Comparison of ENCODE assay signal across 22 cellular contexts in genomic region chr10:86443069-86443468, GRCh38.
DNase-seq lines count a peak whose midpoint lies in the region; ATAC-seq, FAIRE-seq and TF ChIP-seq lines count a peak whose summit lies in the region.
"Had no signal": no experiment of that assay in that cellular context is flagged by ENCODE, and none has a peak within 500 bp of the region (broad histone marks: within the 10 kb centered on the region; RNA-seq: fewer than 3 reads in every experiment).

No MANE protein-coding gene starts in this region.

- H4K20me1 ChIP-seq in fibroblast of lung (ENCODE audit: control insufficient read depth, extremely low read depth, insufficient read depth, low read length): no peaks in the 10 kb centered on the region

- no peak overlapping the region for H3K9ac ChIP-seq in fibroblast of lung (ENCODE audit: insufficient read depth, low read length)

- no peaks in the 10 kb centered on the region for H3K9me3 ChIP-seq in fibroblast of lung (ENCODE audit: control insufficient read depth, insufficient read depth, low read depth, low read length)
- no peaks in the 10 kb centered on the region for H3K9me3 ChIP-seq in spleen
- H3K9me3 ChIP-seq: body of pancreas, lower lobe of right lung, tibial artery had no signal

- no peak overlapping the region for H3K4me3 Mint-ChIP-seq in nephron
- H3K4me3 Mint-ChIP-seq: activated B cell treated with CpG ODN at 0.5 μM for 24 hours; activated CD4-positive, alpha-beta memory T cell treated with anti-CD3 and anti-CD28 coated beads, Interleukin-2, amount 10 ng/mL, durations not matched to agents 7 days and 5 days; dendritic cell treated with granulocyte-macrophage colony-stimulating factor and Interleukin-4, amounts not matched to agents 40 ng/mL and 50 ng/mL, for 4 days had no signal

- no peaks in the 10 kb centered on the region for H3K9me3 Mint-ChIP-seq in nephron
- H3K9me3 Mint-ChIP-seq: activated B cell treated with CpG ODN at 0.5 μM for 24 hours; activated CD4-positive, alpha-beta memory T cell treated with anti-CD3 and anti-CD28 coated beads, Interleukin-2, amount 10 ng/mL, durations not matched to agents 7 days and 5 days; dendritic cell treated with granulocyte-macrophage colony-stimulating factor and Interleukin-4, amounts not matched to agents 40 ng/mL and 50 ng/mL, for 4 days had no signal

- H3K27me3 Mint-ChIP-seq in nephron (ENCODE audit: low read depth): no peaks in the 10 kb centered on the region
- H3K27me3 Mint-ChIP-seq: activated B cell treated with CpG ODN at 0.5 μM for 24 hours; activated CD4-positive, alpha-beta memory T cell treated with anti-CD3 and anti-CD28 coated beads, Interleukin-2, amount 10 ng/mL, durations not matched to agents 7 days and 5 days; dendritic cell treated with granulocyte-macrophage colony-stimulating factor and Interleukin-4, amounts not matched to agents 40 ng/mL and 50 ng/mL, for 4 days had no signal

- H3K27ac ChIP-seq in fibroblast of lung (ENCODE audit: insufficient read depth, low read length) (no peak overlapping the region), spleen (no peak overlapping the region)
- H3K27ac ChIP-seq: body of pancreas, lower lobe of right lung, tibial artery had no signal

- peak; percentile 68 for DNase-seq in AG10803 (ENCODE audit: low read depth)
- DNase-seq in RCC 7860 (ENCODE audit: low spot score): peak; percentile 17
- peak; percentile 44 to 83 for DNase-seq in fibroblast of lung (ENCODE audit: low read depth in 2 of 2)
- DNase-seq in spleen: no peak
- no peak for DNase-seq in NCI-H2171 (lab: John Stamatoyannopoulos, UW)
- no peak for DNase-seq in HT-29 (ENCODE audit: low spot score)
- DNase-seq: activated B cell treated with CpG ODN at 0.5 μM for 24 hours; activated CD4-positive, alpha-beta memory T cell treated with anti-CD3 and anti-CD28 coated beads, Interleukin-2, amount 10 ng/mL, durations not matched to agents 7 days and 5 days; activated naive CD4-positive, alpha-beta T cell treated with anti-CD3 and anti-CD28 coated beads, Interleukin-2, amount 50 U/mL, for 16 hours; activated T-cell treated with anti-CD3 and anti-CD28 coated beads, Interleukin-2, amount 50 U/mL, for 1 hour; body of pancreas; Calu3; lower lobe of right lung; NCI-H82; stimulated activated CD4-positive, alpha-beta T cell treated with anti-CD3 and anti-CD28 coated beads, Interleukin-1b, Interleukin-23, amount 100 ng/mL, for 48 hours; stimulated activated naive CD4-positive, alpha-beta T cell treated with Interleukin-2 at 50 U/mL for 16 hours; tibial artery had no signal

- peaks cover 86% of the 10 kb centered on the region for H3K36me3 Mint-ChIP-seq in nephron (ENCODE audit: low read depth)

- intact Hi-C loops in spleen (cut with DNase I; ENCODE audit: low total_unique reads): no loop called here

- H3K27ac Mint-ChIP-seq in nephron: peak overlapping the region in 2 of 3 experiments; percentile 48 to 61
- H3K27ac Mint-ChIP-seq: activated B cell treated with CpG ODN at 0.5 μM for 24 hours; activated CD4-positive, alpha-beta memory T cell treated with anti-CD3 and anti-CD28 coated beads, Interleukin-2, amount 10 ng/mL, durations not matched to agents 7 days and 5 days; dendritic cell treated with granulocyte-macrophage colony-stimulating factor and Interleukin-4, amounts not matched to agents 40 ng/mL and 50 ng/mL, for 4 days had no signal

- 91 to 97% (median 97%) methylated on average over 2 of the region's 2 CpGs for WGBS in spleen, 5 donors

- ATAC-seq in HG03139 (IDR thresholded peaks at IDR 0.05; ENCODE audit: unreplicated experiment): no peak
- ATAC-seq: body of pancreas, lower lobe of right lung, sciatic nerve had no signal

- FAIRE-seq in RCC 7860 (lab: Jason Lieb, UNC): no peak
- FAIRE-seq: GM19239 had no signal

- H2AFZ ChIP-seq in fibroblast of lung (ENCODE audit: low read length): no peak overlapping the region

- H3K27me3 ChIP-seq in fibroblast of lung (ENCODE audit: control insufficient read depth, insufficient read depth, low read length) (no peaks in the 10 kb centered on the region), spleen (replicated peaks in 1 of 7) (no peaks in the 10 kb centered on the region)
- H3K27me3 ChIP-seq: body of pancreas, tibial artery had no signal

- H3K4me1 Mint-ChIP-seq in nephron: peaks cover 8% of the 10 kb centered on the region

- no peaks in the 10 kb centered on the region for H3K79me2 ChIP-seq in fibroblast of lung (ENCODE audit: control insufficient read depth, insufficient read depth, low read length)

- peaks cover 2% of the 10 kb centered on the region for H3K36me3 ChIP-seq in fibroblast of lung (ENCODE audit: control insufficient read depth, insufficient read depth, low read length)
- H3K36me3 ChIP-seq in spleen: peaks cover 7 to 99% (median 74%) of the 10 kb centered on the region in 6 donors

- H3K4me3 ChIP-seq in AG10803 (ENCODE audit: low read length) (no peak overlapping the region), fibroblast of lung (replicated peaks in 1 of 4; ENCODE audit: control extremely low read depth in 1 of 4, insufficient read depth in 1 of 4, low read depth in 3 of 4, low read length in 4 of 4) (no peak overlapping the region), spleen (no peak overlapping the region)
- H3K4me3 ChIP-seq: body of pancreas, lower lobe of right lung, tibial artery had no signal

- no peak for TF ChIP-seq POLR2A in spleen (IDR thresholded peaks at IDR 0.05)

- no peaks in the 10 kb centered on the region for H3K4me1 ChIP-seq in fibroblast of lung (ENCODE audit: control insufficient read depth, extremely low read depth, insufficient read depth, low read length)
- peaks cover 0 to 32% (median 14%) of the 10 kb centered on the region in 6 donors for H3K4me1 ChIP-seq in spleen

- no peak for TF ChIP-seq CTCF in AG10803 (conservative IDR thresholded peaks at IDR 0.05; ENCODE audit: low read length)
- no peak for TF ChIP-seq CTCF in fibroblast of lung (conservative IDR thresholded peaks at IDR 0.05 in 1 of 2, IDR thresholded peaks at IDR 0.05 in 1 of 2; ENCODE audit: low read depth in 1 of 2, low read length in 2 of 2)
- TF ChIP-seq CTCF in nephron (IDR thresholded peaks at IDR 0.05; ENCODE audit: unreplicated experiment in 3 of 3): no peak
- TF ChIP-seq CTCF in spleen (IDR thresholded peaks at IDR 0.05 in 8 of 11, conservative IDR thresholded peaks at IDR 0.05 in 3 of 11): no peak

- no peak overlapping the region for H3K4me2 ChIP-seq in fibroblast of lung (ENCODE audit: extremely low read depth, insufficient read depth, low read length)

Comparison
In these comparisons a context has a peak if more than half of its experiments do, and no peak if none do; other contexts are left out.
1. DNase-seq: peak in AG10803 (single experiment), RCC 7860 (single experiment) and fibroblast of lung (2 of 2); none in spleen (single experiment), NCI-H2171 (single experiment) and HT-29 (single experiment).